Comparison of ENCODE assay signal across 35 cellular contexts in genomic region chr4:153778383-153778782, GRCh38. TPM values are rescaled to one million over a fixed set of nuclear protein-coding genes. Genes with fewer than 3 reads are reported as not detected.
"Had no signal": no experiment of that assay in that cellular context is flagged by ENCODE, and none has a peak within 500 bp of the region (broad histone marks: within the 10 kb centered on the region; RNA-seq: fewer than 3 reads in every experiment).

No MANE protein-coding gene starts in this region.

- H3K27me3 ChIP-seq: adrenal gland, ascending aorta, body of pancreas, brain microvascular endothelial cell, breast epithelium, cardiac muscle cell had no signal

- H3K27ac ChIP-seq: adrenal gland, ascending aorta, body of pancreas, brain microvascular endothelial cell, breast epithelium, cardiac muscle cell had no signal

- ATAC-seq: activated naive CD4-positive, alpha-beta T cell treated with anti-CD3 and anti-CD28 coated beads, Interleukin-2, amount 50 U/mL, for 72 hours; activated naive CD8-positive, alpha-beta T cell treated with anti-CD3 and anti-CD28 coated beads, Interleukin-2, amount 50 U/mL, for 24 hours; activated T-cell treated with anti-CD3 and anti-CD28 coated beads, Interleukin-2, amount 50 U/mL, for 4 hours; activated T-cell treated with anti-CD3 and anti-CD28 coated beads, Interleukin-2, amount 50 U/mL, for 72 hours; activated T-helper 17 cell treated with anti-CD3 and anti-CD28 coated beads, Interleukin-2, amount 50 U/mL, for 72 hours; body of pancreas had no signal

- FAIRE-seq: astrocyte, bronchial epithelial cell had no signal

- H3K9me3 ChIP-seq: adrenal gland, ascending aorta, body of pancreas, breast epithelium had no signal

- H3K36me3 ChIP-seq: adrenal gland, ascending aorta, brain microvascular endothelial cell, breast epithelium, cardiac muscle cell had no signal

- DNase-seq: activated effector memory CD4-positive, alpha-beta T cell treated with anti-CD3 and anti-CD28 coated beads, Interleukin-2, amount 50 U/mL, for 16 hours; activated effector memory CD4-positive, alpha-beta T cell treated with Interleukin-2 at 50 U/mL for 16 hours; activated gamma-delta T cell; activated gamma-delta T cell treated with Interleukin-2 at 50 U/mL for 16 hours; activated naive CD4-positive, alpha-beta T cell; activated naive CD4-positive, alpha-beta T cell treated with anti-CD3 and anti-CD28 coated beads for 36 hours; activated naive CD4-positive, alpha-beta T cell treated with anti-CD3 and anti-CD28 coated beads, Interleukin-2, amount 10 ng/mL, durations not matched to agents 7 days and 5 days; activated naive CD4-positive, alpha-beta T cell treated with anti-CD3 and anti-CD28 coated beads, Interleukin-2, amount 50 U/mL, for 16 hours; activated naive CD4-positive, alpha-beta T cell treated with Interleukin-2 at 50 U/mL for 16 hours; activated naive CD8-positive, alpha-beta T cell treated with anti-CD3 and anti-CD28 coated beads for 36 hours; activated naive CD8-positive, alpha-beta T cell treated with anti-CD3 and anti-CD28 coated beads, Interleukin-2, amount 10 ng/mL, durations not matched to agents 7 days and 5 days; activated naive CD8-positive, alpha-beta T cell treated with anti-CD3 and anti-CD28 coated beads, Interleukin-2, amount 50 U/mL, for 24 hours; activated T-cell treated with anti-CD3 and anti-CD28 coated beads, Interleukin-2, amount 50 U/mL, for 24 hours; activated T-cell treated with anti-CD3 and anti-CD28 coated beads, Interleukin-2, amount 50 U/mL, for 4 hours; activated T-cell treated with anti-CD3 and anti-CD28 coated beads, Interleukin-2, amount 50 U/mL, for 48 hours; activated T-cell treated with anti-CD3 and anti-CD28 coated beads, Interleukin-2, amount 50 U/mL, for 72 hours; adrenal gland; amniotic stem cell; amygdala; anterior cingulate cortex; aorta; body of pancreas; brain microvascular endothelial cell; caudate nucleus; central memory CD4-positive, alpha-beta T cell; cerebellar nuclear complex had no signal

- H3K4me1 ChIP-seq: adrenal gland, ascending aorta, body of pancreas, breast epithelium had no signal

- H3K4me3 ChIP-seq: adrenal gland, ascending aorta, body of pancreas, breast epithelium, cardiac muscle cell had no signal

RNA-seq across cellular contexts. Expression of gene SFRP2, which starts 10.5 kb away (rescaled TPM):
- total RNA-seq: activated naive CD4-positive, alpha-beta T cell treated with anti-CD3 and anti-CD28 coated beads for 36 hours; activated naive CD4-positive, alpha-beta T cell treated with anti-CD3 and anti-CD28 coated beads, Interleukin-2, amount 50 U/mL, for 72 hours; activated naive CD8-positive, alpha-beta T cell treated with anti-CD3 and anti-CD28 coated beads, Interleukin-2, amount 10 ng/mL, durations not matched to agents 7 days and 5 days; activated T-cell treated with anti-CD3 and anti-CD28 coated beads, Interleukin-2, amount 50 U/mL, for 72 hours; activated T-helper 1 cell treated with anti-CD3 and anti-CD28 coated beads, Interleukin-12 subunit alpha, Interleukin-12 subunit beta, Interleukin-2, Interleukin-4 antibody, amounts not matched to agents 30 ng/mL and 10 ng/mL and 1 ng/mL, durations not matched to agents 14 hours and 24 hours and 36 hours; activated T-helper 17 cell treated with anti-CD3 and anti-CD28 coated beads, Interleukin-2, amount 50 U/mL, for 72 hours; activated T-helper 2 cell treated with anti-CD3 and anti-CD28 coated beads, Interferon-gamma antibody, Interleukin-2, Interleukin-4, amounts not matched to agents 10 μg/mL and 5 μg/mL and 100 μg/mL, durations not matched to agents 14 hours and 24 hours and 36 hours; bronchial epithelial cell had no signal

RNA-seq across cellular contexts. Expression of gene RNF175, which starts 18.6 kb away (rescaled TPM):
- total RNA-seq: activated naive CD8-positive, alpha-beta T cell treated with anti-CD3 and anti-CD28 coated beads for 36 hours; activated naive CD8-positive, alpha-beta T cell treated with anti-CD3 and anti-CD28 coated beads, Interleukin-2, amount 10 ng/mL, durations not matched to agents 7 days and 5 days; activated T-helper 1 cell treated with anti-CD3 and anti-CD28 coated beads, Interleukin-12 subunit alpha, Interleukin-12 subunit beta, Interleukin-2, Interleukin-4 antibody, amounts not matched to agents 30 ng/mL and 10 ng/mL and 1 ng/mL, durations not matched to agents 14 hours and 24 hours and 36 hours; activated T-helper 2 cell treated with anti-CD3 and anti-CD28 coated beads, Interferon-gamma antibody, Interleukin-2, Interleukin-4, amounts not matched to agents 10 μg/mL and 5 μg/mL and 100 μg/mL, durations not matched to agents 14 hours and 24 hours and 36 hours; ascending aorta; body of pancreas had no signal
